1 cellular context compared by ENCODE assay signal in the genomic region with DNA sequence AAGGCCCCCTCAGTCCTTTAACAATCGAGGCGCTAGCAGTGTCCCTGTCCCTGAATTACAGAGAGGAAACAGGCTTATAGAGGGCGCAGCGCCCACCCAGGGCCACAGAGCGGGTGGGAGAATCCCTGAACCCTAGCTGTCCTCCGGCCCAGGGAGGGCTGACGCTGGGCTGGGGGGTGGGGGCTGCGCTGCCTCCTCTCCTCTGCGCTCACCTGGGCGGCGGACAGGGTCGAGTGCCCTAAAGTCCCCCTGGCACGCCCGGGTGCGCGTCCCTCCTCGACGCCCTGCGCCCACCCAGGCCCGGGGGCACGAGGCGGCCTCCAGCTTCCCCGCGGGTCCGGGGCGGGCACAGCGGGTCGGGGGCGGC.
A peak's percentile ranks its signal among the peaks of the same experiment; 100 is the strongest.
TF ChIP-seq lines count a peak whose summit lies in the region.

No MANE protein-coding gene starts in this region.

TF ChIP-seq in WTC11, 78 proteins besides CTCF, POLR2A, EP300 and RAD21 (continued from another document):
- TF ChIP-seq, protein P1, sequence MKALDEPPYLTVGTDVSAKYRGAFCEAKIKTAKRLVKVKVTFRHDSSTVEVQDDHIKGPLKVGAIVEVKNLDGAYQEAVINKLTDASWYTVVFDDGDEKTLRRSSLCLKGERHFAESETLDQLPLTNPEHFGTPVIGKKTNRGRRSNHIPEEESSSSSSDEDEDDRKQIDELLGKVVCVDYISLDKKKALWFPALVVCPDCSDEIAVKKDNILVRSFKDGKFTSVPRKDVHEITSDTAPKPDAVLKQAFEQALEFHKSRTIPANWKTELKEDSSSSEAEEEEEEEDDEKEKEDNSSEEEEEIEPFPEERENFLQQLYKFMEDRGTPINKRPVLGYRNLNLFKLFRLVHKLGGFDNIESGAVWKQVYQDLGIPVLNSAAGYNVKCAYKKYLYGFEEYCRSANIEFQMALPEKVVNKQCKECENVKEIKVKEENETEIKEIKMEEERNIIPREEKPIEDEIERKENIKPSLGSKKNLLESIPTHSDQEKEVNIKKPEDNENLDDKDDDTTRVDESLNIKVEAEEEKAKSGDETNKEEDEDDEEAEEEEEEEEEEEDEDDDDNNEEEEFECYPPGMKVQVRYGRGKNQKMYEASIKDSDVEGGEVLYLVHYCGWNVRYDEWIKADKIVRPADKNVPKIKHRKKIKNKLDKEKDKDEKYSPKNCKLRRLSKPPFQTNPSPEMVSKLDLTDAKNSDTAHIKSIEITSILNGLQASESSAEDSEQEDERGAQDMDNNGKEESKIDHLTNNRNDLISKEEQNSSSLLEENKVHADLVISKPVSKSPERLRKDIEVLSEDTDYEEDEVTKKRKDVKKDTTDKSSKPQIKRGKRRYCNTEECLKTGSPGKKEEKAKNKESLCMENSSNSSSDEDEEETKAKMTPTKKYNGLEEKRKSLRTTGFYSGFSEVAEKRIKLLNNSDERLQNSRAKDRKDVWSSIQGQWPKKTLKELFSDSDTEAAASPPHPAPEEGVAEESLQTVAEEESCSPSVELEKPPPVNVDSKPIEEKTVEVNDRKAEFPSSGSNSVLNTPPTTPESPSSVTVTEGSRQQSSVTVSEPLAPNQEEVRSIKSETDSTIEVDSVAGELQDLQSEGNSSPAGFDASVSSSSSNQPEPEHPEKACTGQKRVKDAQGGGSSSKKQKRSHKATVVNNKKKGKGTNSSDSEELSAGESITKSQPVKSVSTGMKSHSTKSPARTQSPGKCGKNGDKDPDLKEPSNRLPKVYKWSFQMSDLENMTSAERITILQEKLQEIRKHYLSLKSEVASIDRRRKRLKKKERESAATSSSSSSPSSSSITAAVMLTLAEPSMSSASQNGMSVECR (CRISPR knock-in tag; IDR thresholded peaks at IDR 0.05; ENCODE audit: borderline replicate concordance) = 0 out of 2 replicates have a peak, but pooled peaks have one; percentile 31
- peak; percentile 46; the same call in 1 of the 2 replicates for TF ChIP-seq FOXP1 (CRISPR knock-in tag; IDR thresholded peaks at IDR 0.05; ENCODE audit: borderline replicate concordance)
- TF ChIP-seq ATF1 (CRISPR knock-in tag; IDR thresholded peaks at IDR 0.05) = no peak
- TF ChIP-seq NR3C1 (CRISPR knock-in tag; conservative IDR thresholded peaks at IDR 0.05; ENCODE audit: low read depth) = no peak
- no peak for TF ChIP-seq ZNF232 (CRISPR knock-in tag; IDR thresholded peaks at IDR 0.05)
- TF ChIP-seq ZNF219 (CRISPR knock-in tag; IDR thresholded peaks at IDR 0.05; ENCODE audit: borderline replicate concordance) = 0 out of 2 replicates have a peak, but pooled peaks have one; percentile 68
- TF ChIP-seq, protein P2, sequence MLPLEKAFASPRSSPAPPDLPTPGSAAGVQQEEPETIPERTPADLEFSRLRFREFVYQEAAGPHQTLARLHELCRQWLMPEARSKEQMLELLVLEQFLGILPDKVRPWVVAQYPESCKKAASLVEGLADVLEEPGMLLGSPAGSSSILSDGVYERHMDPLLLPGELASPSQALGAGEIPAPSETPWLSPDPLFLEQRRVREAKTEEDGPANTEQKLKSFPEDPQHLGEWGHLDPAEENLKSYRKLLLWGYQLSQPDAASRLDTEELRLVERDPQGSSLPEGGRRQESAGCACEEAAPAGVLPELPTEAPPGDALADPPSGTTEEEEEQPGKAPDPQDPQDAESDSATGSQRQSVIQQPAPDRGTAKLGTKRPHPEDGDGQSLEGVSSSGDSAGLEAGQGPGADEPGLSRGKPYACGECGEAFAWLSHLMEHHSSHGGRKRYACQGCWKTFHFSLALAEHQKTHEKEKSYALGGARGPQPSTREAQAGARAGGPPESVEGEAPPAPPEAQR (CRISPR knock-in tag; IDR thresholded peaks at IDR 0.05) = no peak
TF ChIP-seq in WTC11: peak in this region for 3.
